1 cellular context compared by ENCODE assay signal in the genomic region with DNA sequence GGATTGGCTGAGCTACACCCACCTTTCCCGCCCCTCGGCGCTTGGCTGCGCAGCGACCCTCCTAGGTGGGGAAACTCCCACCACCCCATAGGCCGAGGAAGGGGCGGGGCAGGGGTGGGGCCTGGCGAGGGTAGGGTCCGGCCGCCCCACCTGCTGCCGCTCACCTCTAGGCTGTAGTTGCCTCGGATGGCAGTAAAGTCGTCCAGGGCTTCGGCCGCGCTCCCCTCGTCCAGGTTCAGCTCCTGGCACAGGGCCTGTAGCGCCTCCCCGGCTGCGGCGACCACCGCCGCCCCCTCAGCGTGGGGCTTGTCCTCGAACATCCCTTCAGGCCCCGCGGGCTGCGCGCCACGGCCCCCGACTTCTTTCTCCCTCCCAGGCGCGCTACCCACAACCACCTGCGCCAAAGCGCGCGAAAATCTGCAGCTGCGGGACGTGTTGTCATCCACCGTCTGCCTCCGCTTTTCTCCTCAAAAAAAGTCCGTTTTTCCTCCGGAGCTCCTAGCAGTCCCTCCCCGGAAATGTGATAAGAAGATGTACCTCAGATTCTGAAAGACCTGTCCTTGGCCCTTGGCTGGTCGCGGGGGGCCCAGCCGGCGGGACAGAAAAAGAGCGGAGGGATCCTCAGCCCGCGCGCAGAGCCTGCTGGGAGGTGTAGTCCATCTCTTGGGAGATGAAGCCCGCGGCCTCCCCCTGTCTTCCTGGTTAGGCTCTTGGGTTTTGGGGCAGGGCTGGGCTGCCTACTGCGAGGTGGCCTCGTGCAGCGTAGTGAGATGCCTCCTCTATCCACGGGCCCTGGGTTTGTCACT.
TF ChIP-seq lines count a peak whose summit lies in the region.

RBL1 (minus strand) TSS at position 389 of the 806 bp plus-strand sequence; CDS start at position 320, 69 bp downstream.

TF ChIP-seq in HepG2, 621 proteins besides CTCF, POLR2A, EP300 and RAD21 (continued from another document and continues in another):
- TF ChIP-seq, protein P1, sequence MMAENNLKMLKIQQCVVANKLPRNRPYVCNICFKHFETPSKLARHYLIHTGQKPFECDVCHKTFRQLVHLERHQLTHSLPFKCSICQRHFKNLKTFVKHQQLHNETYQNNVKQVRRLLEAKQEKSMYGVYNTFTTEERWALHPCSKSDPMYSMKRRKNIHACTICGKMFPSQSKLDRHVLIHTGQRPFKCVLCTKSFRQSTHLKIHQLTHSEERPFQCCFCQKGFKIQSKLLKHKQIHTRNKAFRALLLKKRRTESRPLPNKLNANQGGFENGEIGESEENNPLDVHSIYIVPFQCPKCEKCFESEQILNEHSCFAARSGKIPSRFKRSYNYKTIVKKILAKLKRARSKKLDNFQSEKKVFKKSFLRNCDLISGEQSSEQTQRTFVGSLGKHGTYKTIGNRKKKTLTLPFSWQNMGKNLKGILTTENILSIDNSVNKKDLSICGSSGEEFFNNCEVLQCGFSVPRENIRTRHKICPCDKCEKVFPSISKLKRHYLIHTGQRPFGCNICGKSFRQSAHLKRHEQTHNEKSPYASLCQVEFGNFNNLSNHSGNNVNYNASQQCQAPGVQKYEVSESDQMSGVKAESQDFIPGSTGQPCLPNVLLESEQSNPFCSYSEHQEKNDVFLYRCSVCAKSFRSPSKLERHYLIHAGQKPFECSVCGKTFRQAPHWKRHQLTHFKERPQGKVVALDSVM (CRISPR knock-in tag; IDR thresholded peaks at IDR 0.05) = peak; percentile 83
- TF ChIP-seq SMAD1 (CRISPR knock-in tag; IDR thresholded peaks at IDR 0.05; ENCODE audit: borderline replicate concordance, low read depth) (peak; percentile 64; the same call in 1 of the 2 replicates), MNT (IDR thresholded peaks at IDR 0.05) (0 out of 2 replicates have a peak, but pooled peaks have one; percentile 44), ZNF678 (CRISPR knock-in tag; IDR thresholded peaks at IDR 0.05) (peak; percentile 61; the same call in 1 of the 2 replicates), ZNF547 (CRISPR knock-in tag; IDR thresholded peaks at IDR 0.05) (peak; percentile 99), FOXA1 (IDR thresholded peaks at IDR 0.05) (no peak), FOXA1 (CRISPR knock-in tag; IDR thresholded peaks at IDR 0.05) (peak; percentile 72), ZNF263 (CRISPR knock-in tag; IDR thresholded peaks at IDR 0.05) (peak; percentile 82), ZKSCAN8 (CRISPR knock-in tag; IDR thresholded peaks at IDR 0.05; ENCODE audit: borderline replicate concordance) (peak; percentile 88; the same call in 1 of the 2 replicates), MXD3 (CRISPR knock-in tag; IDR thresholded peaks at IDR 0.05) (peak; percentile 98), ZBTB43 (CRISPR knock-in tag; conservative IDR thresholded peaks at IDR 0.05) (peak; percentile 93), RBM39 (IDR thresholded peaks at IDR 0.05; ENCODE audit: low read depth, low read length, poor library complexity, severe bottlenecking) (peak; percentile 95), UBTF (CRISPR knock-in tag; IDR thresholded peaks at IDR 0.05) (no peak), ZNF318 (CRISPR knock-in tag; IDR thresholded peaks at IDR 0.05) (peak; percentile 89), SOX13 (IDR thresholded peaks at IDR 0.05) (no peak; the same call in 1 of the 2 replicates), SOX13 (CRISPR knock-in tag; conservative IDR thresholded peaks at IDR 0.05 in 1 of 2, IDR thresholded peaks at IDR 0.05 in 1 of 2) (peak; percentile 27 to 84; a peak in 3 of 4 replicates), TGIF2 (CRISPR knock-in tag; IDR thresholded peaks at IDR 0.05) (peak; percentile 90), TFAP4 (IDR thresholded peaks at IDR 0.05; ENCODE audit: borderline replicate concordance, low read depth) (peak; percentile 96), ZNF776 (CRISPR knock-in tag; IDR thresholded peaks at IDR 0.05) (peak; percentile 100), PHF20 (CRISPR knock-in tag; IDR thresholded peaks at IDR 0.05) (peak; percentile 90)
- TF ChIP-seq, protein P2, sequence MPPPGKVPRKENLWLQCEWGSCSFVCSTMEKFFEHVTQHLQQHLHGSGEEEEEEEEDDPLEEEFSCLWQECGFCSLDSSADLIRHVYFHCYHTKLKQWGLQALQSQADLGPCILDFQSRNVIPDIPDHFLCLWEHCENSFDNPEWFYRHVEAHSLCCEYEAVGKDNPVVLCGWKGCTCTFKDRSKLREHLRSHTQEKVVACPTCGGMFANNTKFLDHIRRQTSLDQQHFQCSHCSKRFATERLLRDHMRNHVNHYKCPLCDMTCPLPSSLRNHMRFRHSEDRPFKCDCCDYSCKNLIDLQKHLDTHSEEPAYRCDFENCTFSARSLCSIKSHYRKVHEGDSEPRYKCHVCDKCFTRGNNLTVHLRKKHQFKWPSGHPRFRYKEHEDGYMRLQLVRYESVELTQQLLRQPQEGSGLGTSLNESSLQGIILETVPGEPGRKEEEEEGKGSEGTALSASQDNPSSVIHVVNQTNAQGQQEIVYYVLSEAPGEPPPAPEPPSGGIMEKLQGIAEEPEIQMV (CRISPR knock-in tag; IDR thresholded peaks at IDR 0.05; ENCODE audit: low read depth) = peak; percentile 92
- TF ChIP-seq, protein P3, sequence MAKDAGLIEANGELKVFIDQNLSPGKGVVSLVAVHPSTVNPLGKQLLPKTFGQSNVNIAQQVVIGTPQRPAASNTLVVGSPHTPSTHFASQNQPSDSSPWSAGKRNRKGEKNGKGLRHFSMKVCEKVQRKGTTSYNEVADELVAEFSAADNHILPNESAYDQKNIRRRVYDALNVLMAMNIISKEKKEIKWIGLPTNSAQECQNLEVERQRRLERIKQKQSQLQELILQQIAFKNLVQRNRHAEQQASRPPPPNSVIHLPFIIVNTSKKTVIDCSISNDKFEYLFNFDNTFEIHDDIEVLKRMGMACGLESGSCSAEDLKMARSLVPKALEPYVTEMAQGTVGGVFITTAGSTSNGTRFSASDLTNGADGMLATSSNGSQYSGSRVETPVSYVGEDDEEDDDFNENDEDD (CRISPR knock-in tag; IDR thresholded peaks at IDR 0.05; ENCODE audit: borderline replicate concordance) = peak; percentile 100
- TF ChIP-seq, protein P4, sequence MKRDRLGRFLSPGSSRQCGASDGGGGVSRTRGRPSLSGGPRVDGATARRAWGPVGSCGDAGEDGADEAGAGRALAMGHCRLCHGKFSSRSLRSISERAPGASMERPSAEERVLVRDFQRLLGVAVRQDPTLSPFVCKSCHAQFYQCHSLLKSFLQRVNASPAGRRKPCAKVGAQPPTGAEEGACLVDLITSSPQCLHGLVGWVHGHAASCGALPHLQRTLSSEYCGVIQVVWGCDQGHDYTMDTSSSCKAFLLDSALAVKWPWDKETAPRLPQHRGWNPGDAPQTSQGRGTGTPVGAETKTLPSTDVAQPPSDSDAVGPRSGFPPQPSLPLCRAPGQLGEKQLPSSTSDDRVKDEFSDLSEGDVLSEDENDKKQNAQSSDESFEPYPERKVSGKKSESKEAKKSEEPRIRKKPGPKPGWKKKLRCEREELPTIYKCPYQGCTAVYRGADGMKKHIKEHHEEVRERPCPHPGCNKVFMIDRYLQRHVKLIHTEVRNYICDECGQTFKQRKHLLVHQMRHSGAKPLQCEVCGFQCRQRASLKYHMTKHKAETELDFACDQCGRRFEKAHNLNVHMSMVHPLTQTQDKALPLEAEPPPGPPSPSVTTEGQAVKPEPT (CRISPR knock-in tag; IDR thresholded peaks at IDR 0.05; ENCODE audit: low read depth) = peak; percentile 98
